21 cellular contexts compared by ENCODE assay signal in genomic region chr18:12890964-12891363, GRCh38. TPM values are rescaled to one million over a fixed set of nuclear protein-coding genes. Genes with fewer than 3 reads are reported as not detected.
DNase-seq lines count a peak whose midpoint lies in the region; ATAC-seq and TF ChIP-seq lines count a peak whose summit lies in the region.
"Had no signal": no experiment of that assay in that cellular context is flagged by ENCODE, and none has a peak within 500 bp of the region (broad histone marks: within the 10 kb centered on the region; RNA-seq: fewer than 3 reads in every experiment).

No MANE protein-coding gene starts in this region.

- CTCF ChIA-PET in PC-3 (lab: Charles Lee), result interaction anchor here (1.2 kb wide), 1 partner anchor 147 kb away, joined by 8 read pairs; no protein-coding TSS in a partner anchor

- intact Hi-C loops in natural killer cell (cut with micrococcal nuclease), result loop anchor here (5.0 kb wide), 2 partner anchors 164 to 266 kb away; no protein-coding TSS in a partner anchor
- intact Hi-C loops in PC-3 (cut with micrococcal nuclease), result loop anchor here (5.0 kb wide), 1 partner anchor 41 kb away; no protein-coding TSS in a partner anchor
- intact Hi-C loops in left lung (cut with DNase I), result loop anchor here in 1 of 2 donors (10.0 kb wide), 1 partner anchor 146 kb away; no protein-coding TSS in a partner anchor

- H3K4me1 Mint-ChIP-seq in natural killer cell treated with Interleukin-12 subunit alpha and Interleukin-12 subunit beta and Interleukin-15 and Interleukin-18, amount 100 ng/mL, for 72 hours (ENCODE audit: low read depth in 2 of 2), result peaks cover 41 to 55% of the 10 kb centered on the region in 2 donors
- peaks cover 6 to 13% of the 10 kb centered on the region in 2 donors for H3K4me1 Mint-ChIP-seq in natural killer cell

- H3K4me2 ChIP-seq in PC-3 (ENCODE audit: low read length), result no peak overlapping the region
- H3K4me2 ChIP-seq: BLaER1 had no signal

- no peaks in the 10 kb centered on the region for H3F3A ChIP-seq in PC-3 (ENCODE audit: low read length, unreplicated experiment)

- H3K9ac ChIP-seq in PC-3 (ENCODE audit: low read length), result no peak overlapping the region
- H3K9ac ChIP-seq: BLaER1 had no signal

- ATAC-seq in natural killer cell treated with Interleukin-12 subunit alpha and Interleukin-12 subunit beta and Interleukin-15 and Interleukin-18, amount 100 ng/mL, for 72 hours, result no peak
- ATAC-seq in natural killer cell (no peak), PC-3 (no peak), HG03342 (IDR thresholded peaks at IDR 0.05; ENCODE audit: unreplicated experiment) (no peak), left lung (no peak)
- ATAC-seq: T-cell had no signal

- H3K27ac Mint-ChIP-seq in natural killer cell treated with Interleukin-12 subunit alpha and Interleukin-12 subunit beta and Interleukin-15 and Interleukin-18, amount 100 ng/mL, for 72 hours, result peak overlapping the region; percentile 17 to 78
- no peak overlapping the region for H3K27ac Mint-ChIP-seq in natural killer cell
- H3K27ac Mint-ChIP-seq: CD4-positive, CD25-positive, alpha-beta regulatory T cell; T-cell had no signal

- no peak for TF ChIP-seq CTCF in natural killer cell (IDR thresholded peaks at IDR 0.05)
- no peak for TF ChIP-seq CTCF in PC-3 (conservative IDR thresholded peaks at IDR 0.05; ENCODE audit: low read depth, low read length)
- TF ChIP-seq CTCF in left lung (IDR thresholded peaks at IDR 0.05), result no peak

- H3K36me3 Mint-ChIP-seq in natural killer cell treated with Interleukin-12 subunit alpha and Interleukin-12 subunit beta and Interleukin-15 and Interleukin-18, amount 100 ng/mL, for 72 hours, result no peaks in the 10 kb centered on the region
- no peaks in the 10 kb centered on the region for H3K36me3 Mint-ChIP-seq in natural killer cell
- H3K36me3 Mint-ChIP-seq: T-cell had no signal

- no peaks in the 10 kb centered on the region for H4K20me1 ChIP-seq in PC-3 (ENCODE audit: low read length)
- H4K20me1 ChIP-seq: BLaER1 had no signal

- peaks cover 10% of the 10 kb centered on the region for H3K4me1 ChIP-seq in PC-3 (ENCODE audit: insufficient read depth, low read length)
- peaks cover 0 to 14% of the 10 kb centered on the region in 2 donors for H3K4me1 ChIP-seq in left lung
- H3K4me1 ChIP-seq: SJSA1 had no signal

- H3K9me3 ChIP-seq in PC-3 (ENCODE audit: low read length), result no peaks in the 10 kb centered on the region
- no peaks in the 10 kb centered on the region for H3K9me3 ChIP-seq in left lung
- H3K9me3 ChIP-seq: BLaER1, MG63, SJSA1 had no signal

- no peaks in the 10 kb centered on the region for H3K27me3 ChIP-seq in PC-3 (ENCODE audit: low read length)
- H3K27me3 ChIP-seq in left lung, result peaks cover 0 to 5% of the 10 kb centered on the region in 2 donors
- H3K27me3 ChIP-seq: MG63, SJSA1 had no signal

- peaks cover 0 to 2% of the 10 kb centered on the region in 2 donors for H3K27me3 Mint-ChIP-seq in natural killer cell treated with Interleukin-12 subunit alpha and Interleukin-12 subunit beta and Interleukin-15 and Interleukin-18, amount 100 ng/mL, for 72 hours
- H3K27me3 Mint-ChIP-seq in natural killer cell (ENCODE audit: low read depth in 2 of 2), result peaks cover 0 to 7% of the 10 kb centered on the region in 2 donors

- H3K36me3 ChIP-seq in PC-3 (ENCODE audit: low read depth, low read length), result no peaks in the 10 kb centered on the region
- H3K36me3 ChIP-seq in left lung, result no peaks in the 10 kb centered on the region
- H3K36me3 ChIP-seq: BLaER1, MG63, SJSA1 had no signal

- 0 out of 2 replicates have a peak overlapping the region, but pooled peaks have one; percentile 4 for H3K27ac ChIP-seq in PC-3 (ENCODE audit: low read length)
- H3K27ac ChIP-seq in left lung, result no peak overlapping the region
- H3K27ac ChIP-seq: BLaER1, SJSA1 had no signal

- no peaks in the 10 kb centered on the region for H3K9me2 ChIP-seq in PC-3 (replicated peaks; ENCODE audit: low read length)

- POLR2A ChIA-PET in PC-3 (lab: Charles Lee; ENCODE audit: unreplicated experiment), result interaction anchor here (0.6 kb wide), 2 partner anchors 9 to 147 kb away, joined by 3 to 4 read pairs; no protein-coding TSS in a partner anchor

- H3K4me3 ChIP-seq in PC-3 (ENCODE audit: low read length), result no peak overlapping the region
- H3K4me3 ChIP-seq in left lung, result no peak overlapping the region
- H3K4me3 ChIP-seq: BLaER1, MG63, SJSA1 had no signal

- peak overlapping the region; percentile 16 for H2AFZ ChIP-seq in PC-3 (ENCODE audit: low read length)

- no peak overlapping the region for H3K4me3 Mint-ChIP-seq in natural killer cell treated with Interleukin-12 subunit alpha and Interleukin-12 subunit beta and Interleukin-15 and Interleukin-18, amount 100 ng/mL, for 72 hours
- H3K4me3 Mint-ChIP-seq in natural killer cell, result no peak overlapping the region
- H3K4me3 Mint-ChIP-seq: CD4-positive, CD25-positive, alpha-beta regulatory T cell; T-cell had no signal

- no TSS peak for BruUV-seq in PC-3 (replicated peaks; lab: Mats Ljungman, UMichigan)

- no peaks in the 10 kb centered on the region for H3K9me3 Mint-ChIP-seq in natural killer cell treated with Interleukin-12 subunit alpha and Interleukin-12 subunit beta and Interleukin-15 and Interleukin-18, amount 100 ng/mL, for 72 hours
- H3K9me3 Mint-ChIP-seq in natural killer cell, result no peaks in the 10 kb centered on the region
- H3K9me3 Mint-ChIP-seq: T-cell had no signal

- DNase-seq in natural killer cell treated with Interleukin-12 subunit alpha and Interleukin-12 subunit beta and Interleukin-15 and Interleukin-18, amount 100 ng/mL, for 72 hours (ENCODE audit: low spot score), result no peak
- no peak for DNase-seq in natural killer cell
- no peak for DNase-seq in PC-3
- DNase-seq in left kidney (ENCODE audit: low read depth, low spot score), result peak; percentile 30
- DNase-seq in left lung, result no peak
- DNase-seq in GF-D8 (lab: John Stamatoyannopoulos, UW), result no peak
- DNase-seq: DMS79, EL, GDM1, MG63, NCI-H1105 treated with DMSO at 0.1 percent for 48 hours, NCI-H1694, NCI-H2029 treated with DMSO at 0.1 percent for 48 hours, NCI-H446 treated with DMSO at 0.1 percent for 48 hours, NCI-H526 treated with DMSO at 0.1 percent for 48 hours, Right ventricle myocardium superior, T-cell had no signal

- H3K79me2 ChIP-seq in PC-3 (ENCODE audit: low read length), result no peaks in the 10 kb centered on the region

RNA-seq across cellular contexts. Expression of gene PTPN2, which starts 6.9 kb away (rescaled TPM):
- 100 to 1,000 TPM; 151 to 156 TPM for total RNA-seq in natural killer cell treated with Interleukin-12 subunit alpha and Interleukin-12 subunit beta and Interleukin-15 and Interleukin-18, amount 100 ng/mL, for 72 hours
- total RNA-seq in natural killer cell (100 to 1,000 TPM; 110 to 115 (median 112) TPM), PC-3 (2014; rRNA removed) (59.8 and 62.4 TPM in 2 replicates), left lung (10 to 100 TPM; 35.6 to 50.1 TPM)

RNA-seq across cellular contexts. Expression of gene SEH1L, which starts 56.8 kb away (rescaled TPM):
- 100 to 1,000 TPM in 1 of 2 donors, 10 to 100 TPM in 1; 67.2 to 102 TPM for total RNA-seq in natural killer cell treated with Interleukin-12 subunit alpha and Interleukin-12 subunit beta and Interleukin-15 and Interleukin-18, amount 100 ng/mL, for 72 hours
- total RNA-seq in natural killer cell (10 to 100 TPM; 24.5 to 28.4 (median 26.5) TPM), PC-3 (2014; rRNA removed) (61.2 TPM in 2 replicates), left lung (10 to 100 TPM; 28.3 to 49.9 TPM)

Comparison
In these comparisons a context has a peak if more than half of its experiments do, and no peak if none do; other contexts are left out.
1. H3K27ac Mint-ChIP-seq: peak in natural killer cell treated with Interleukin-12 subunit alpha and Interleukin-12 subunit beta and Interleukin-15 and Interleukin-18, amount 100 ng/mL, for 72 hours (2 of 2); none in natural killer cell (0 of 2).